11 cellular contexts compared by ENCODE assay signal in the genomic region with DNA sequence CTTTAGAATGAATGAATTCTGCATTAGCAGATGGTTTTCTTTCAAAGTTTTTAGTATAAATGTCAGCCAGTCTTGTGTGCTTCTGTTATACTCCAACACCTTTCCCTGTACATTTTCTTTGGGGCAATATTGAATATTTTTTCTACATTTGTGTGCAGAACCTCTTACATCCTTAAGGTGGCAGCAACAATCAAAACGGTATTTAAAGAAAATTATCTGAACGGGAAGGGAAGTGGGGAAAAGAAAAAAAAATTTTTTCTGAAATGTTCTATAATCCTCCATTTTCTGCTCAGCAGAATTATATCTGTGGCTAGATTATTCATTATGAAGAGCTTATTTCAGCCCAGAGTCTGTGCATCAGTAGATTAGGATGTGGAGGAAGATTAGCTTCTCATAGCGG.
DNase-seq lines count a peak whose midpoint lies in the region; ATAC-seq, FAIRE-seq and TF ChIP-seq lines count a peak whose summit lies in the region.
"Had no signal": no experiment of that assay in that cellular context is flagged by ENCODE, and none has a peak within 500 bp of the region (broad histone marks: within the 10 kb centered on the region; RNA-seq: fewer than 3 reads in every experiment).

No MANE protein-coding gene starts in this region.

- POLR2A ChIA-PET in endothelial cell of umbilical vein (lab: Charles Lee): no interaction called here

- H3K4me1 ChIP-seq in left ventricle myocardium inferior (peaks cover 8% of the 10 kb centered on the region), endothelial cell of umbilical vein (ENCODE audit: control insufficient read depth, extremely low read depth, insufficient read depth, low read length) (no peaks in the 10 kb centered on the region)

- TF ChIP-seq CTCF in left ventricle myocardium inferior (IDR thresholded peaks at IDR 0.05; ENCODE audit: borderline replicate concordance) (peak; percentile 43), endothelial cell of umbilical vein (IDR thresholded peaks at IDR 0.05; ENCODE audit: extremely low read depth in 1 of 2, insufficient read depth in 1 of 2, low read depth in 1 of 2, low read length in 2 of 2) (peak in 1 of 2 donors; percentile 16)

- H3K4me2 ChIP-seq in endothelial cell of umbilical vein (ENCODE audit: insufficient read depth, low read length): no peak overlapping the region

- no TSS peak for BruUV-seq in endothelial cell of umbilical vein (replicated peaks; lab: Mats Ljungman, UMichigan)

- H3K9me3 ChIP-seq in left ventricle myocardium inferior (replicated peaks) (no peaks in the 10 kb centered on the region), endothelial cell of umbilical vein (replicated peaks; ENCODE audit: control insufficient read depth, insufficient read depth, low read length) (no peaks in the 10 kb centered on the region)

- no peaks in the 10 kb centered on the region for H3K9me1 ChIP-seq in endothelial cell of umbilical vein (replicated peaks; ENCODE audit: control insufficient read depth, extremely low read depth, insufficient read depth, low read length)

- no peak overlapping the region for H2AFZ ChIP-seq in endothelial cell of umbilical vein (ENCODE audit: low read depth, low read length)

- H3K9ac ChIP-seq in endothelial cell of umbilical vein (replicated peaks; ENCODE audit: extremely low read depth, insufficient read depth, low read length): no peak overlapping the region

- H3K79me2 ChIP-seq in endothelial cell of umbilical vein (ENCODE audit: control insufficient read depth, insufficient read depth, low read length): no peaks in the 10 kb centered on the region

- no peak for DNase-seq in left ventricle myocardium inferior
- DNase-seq in cardiac septum (ENCODE audit: low spot score): no peak
- DNase-seq in NCI-H69 (lab: John Stamatoyannopoulos, UW): peak; percentile 32
- DNase-seq in endothelial cell of umbilical vein (ENCODE audit: low read depth, low spot score): no peak
- peak; percentile 13 for DNase-seq in urothelium cell line (ENCODE audit: low spot score)
- DNase-seq in GOT3 (lab: John Stamatoyannopoulos, UW): no peak
- no peak for DNase-seq in ureter (ENCODE audit: low spot score)
- DNase-seq: activated naive CD4-positive, alpha-beta T cell treated with Interleukin-2 at 50 U/mL for 16 hours; CD8-positive, alpha-beta memory T cell had no signal

- no peak for ATAC-seq in GM18520 (IDR thresholded peaks at IDR 0.05; ENCODE audit: unreplicated experiment)

- H4K20me1 ChIP-seq in endothelial cell of umbilical vein (replicated peaks; ENCODE audit: control insufficient read depth, extremely low read depth, insufficient read depth, low read length): no peaks in the 10 kb centered on the region

- TF ChIP-seq POLR2A in endothelial cell of umbilical vein (IDR thresholded peaks at IDR 0.05; ENCODE audit: low read depth, low read length): no peak

- H3K4me3 ChIP-seq in left ventricle myocardium inferior (no peak overlapping the region), endothelial cell of umbilical vein (replicated peaks in 1 of 3; ENCODE audit: insufficient read depth in 1 of 3, low read depth in 1 of 3, low read length in 3 of 3) (no peak overlapping the region)
- H3K4me3 ChIP-seq: SK-N-MC had no signal

- dilution Hi-C loops in endothelial cell of umbilical vein (cut with MboI; ENCODE audit: extremely low pct_ligation_motif_present, low sequenced_read_pairs): no loop called here

- H3K27ac ChIP-seq in left ventricle myocardium inferior (replicated peaks): no peak overlapping the region
- H3K27ac ChIP-seq in endothelial cell of umbilical vein (ENCODE audit: insufficient read depth, low read depth, low read length): no peak overlapping the region
- H3K27ac ChIP-seq: SK-N-MC had no signal

- peak; percentile 38 for FAIRE-seq in endothelial cell of umbilical vein (lab: Jason Lieb, UNC)
- FAIRE-seq in urothelium cell line (lab: Jason Lieb, UNC): no peak

- intact Hi-C loops in left ventricle myocardium inferior (cut with micrococcal nuclease): no loop called here
- intact Hi-C loops in cardiac septum (cut with DNase I): no loop called here
- intact Hi-C loops in endothelial cell of umbilical vein (cut with micrococcal nuclease): no loop called here

- CTCF ChIA-PET in endothelial cell of umbilical vein (lab: Charles Lee): interaction anchor here (1.2 kb wide), 1 partner anchor 1846 kb away, joined by 3 read pairs; no protein-coding TSS in a partner anchor

- no peaks in the 10 kb centered on the region for H3K36me3 ChIP-seq in left ventricle myocardium inferior
- H3K36me3 ChIP-seq in endothelial cell of umbilical vein (ENCODE audit: control insufficient read depth in 2 of 2, extremely low read depth in 1 of 2, insufficient read depth in 2 of 2, low read length in 2 of 2): no peaks in the 10 kb centered on the region

- no peaks in the 10 kb centered on the region for H3K27me3 ChIP-seq in left ventricle myocardium inferior (ENCODE audit: low read depth)
- H3K27me3 ChIP-seq in endothelial cell of umbilical vein (ENCODE audit: control insufficient read depth in 2 of 2, insufficient read depth in 2 of 2, low read length in 2 of 2): no peaks in the 10 kb centered on the region

TF ChIP-seq in endothelial cell of umbilical vein, 7 proteins besides CTCF, POLR2A, EP300 and RAD21:
- TF ChIP-seq MYC (IDR thresholded peaks at IDR 0.05; ENCODE audit: low read depth, low read length) (no peak), FOS (IDR thresholded peaks at IDR 0.05; ENCODE audit: borderline replicate concordance, insufficient read depth, low read length) (no peak), GATA2 (IDR thresholded peaks at IDR 0.05; ENCODE audit: insufficient read depth, insufficient read length, low read depth, low read length) (no peak), POLR2AphosphoS5 (IDR thresholded peaks at IDR 0.05; ENCODE audit: insufficient read depth, low read depth, low read length) (no peak), JUN (IDR thresholded peaks at IDR 0.05; ENCODE audit: borderline replicate concordance, insufficient read depth, insufficient read length, low read depth) (no peak), EZH2 (IDR thresholded peaks at IDR 0.05; ENCODE audit: borderline replicate concordance, low read depth, low read length, severe bottlenecking) (no peak)
- TF ChIP-seq, protein P1, sequence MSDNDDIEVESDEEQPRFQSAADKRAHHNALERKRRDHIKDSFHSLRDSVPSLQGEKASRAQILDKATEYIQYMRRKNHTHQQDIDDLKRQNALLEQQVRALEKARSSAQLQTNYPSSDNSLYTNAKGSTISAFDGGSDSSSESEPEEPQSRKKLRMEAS (IDR thresholded peaks at IDR 0.05; ENCODE audit: insufficient read depth, insufficient read length): no peak

Comparison
In these comparisons a context has a peak if more than half of its experiments do, and no peak if none do; other contexts are left out.
1. DNase-seq: peak in NCI-H69 (single experiment) and urothelium cell line (single experiment); none in left ventricle myocardium inferior (single experiment), cardiac septum (single experiment), endothelial cell of umbilical vein (single experiment), GOT3 (single experiment) and ureter (single experiment).